8 cellular contexts compared by ENCODE assay signal in the genomic region with DNA sequence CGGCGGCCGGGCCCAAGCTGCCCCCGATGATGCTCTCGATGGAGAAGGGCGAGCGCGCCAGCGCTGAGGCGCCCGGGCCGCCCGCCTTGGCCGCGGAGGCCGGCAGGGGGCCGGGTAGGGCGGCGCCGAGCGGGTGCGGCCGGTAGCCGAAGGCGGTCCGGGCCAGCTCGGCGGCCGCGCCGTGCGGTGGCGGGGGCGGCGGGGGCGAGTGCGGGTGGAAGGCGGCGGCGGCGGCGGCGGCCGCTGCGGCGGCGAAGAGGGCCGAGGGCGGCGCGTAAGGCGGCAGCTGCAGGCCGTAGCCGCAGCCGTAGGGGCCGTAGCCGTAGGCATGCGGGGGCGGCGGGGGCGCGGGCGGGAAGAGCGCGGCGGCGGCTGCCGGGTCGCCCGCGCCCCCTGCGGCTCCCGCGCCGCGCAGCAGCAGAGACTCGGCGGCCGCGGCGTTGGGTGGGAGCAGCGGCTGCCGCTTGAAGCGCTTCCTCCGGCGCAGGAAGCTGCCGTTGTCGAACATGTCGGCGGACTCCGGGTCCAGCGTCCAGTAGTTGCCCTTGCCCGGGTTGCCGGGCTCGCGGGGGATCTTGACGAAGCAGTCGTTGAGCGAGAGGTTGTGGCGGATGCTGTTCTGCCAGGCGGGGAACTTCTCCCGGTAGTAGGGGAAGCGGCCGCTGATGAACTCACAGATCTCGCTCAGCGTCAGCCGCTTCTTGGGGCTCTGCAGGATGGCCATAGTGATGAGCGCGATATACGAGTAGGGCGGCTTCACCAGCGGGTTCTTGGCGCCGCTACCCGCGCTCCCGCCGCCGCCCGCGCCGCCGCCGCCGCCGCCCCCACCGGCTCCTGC. TPM values are rescaled to one million over a fixed set of nuclear protein-coding genes. Genes with fewer than 3 reads are reported as not detected.
DNase-seq lines count a peak whose midpoint lies in the region; ATAC-seq, FAIRE-seq and TF ChIP-seq lines count a peak whose summit lies in the region.

No MANE protein-coding gene starts in this region.

- peak overlapping the region; percentile 98 for H3K4me3 ChIP-seq in RWPE2 (ENCODE audit: severe bottlenecking)
- peak overlapping the region; percentile 42 for H3K4me3 ChIP-seq in K562
- H3K4me3 ChIP-seq in kidney (ENCODE audit: low read length in 2 of 2) = peak overlapping the region; percentile 26 to 50

- no peaks in the 10 kb centered on the region for H3K79me2 ChIP-seq in K562 (ENCODE audit: control insufficient read depth, insufficient read depth, low read length)

- no peak for TF ChIP-seq POLR2A in K562 (conservative IDR thresholded peaks at IDR 0.05)

- TF ChIP-seq CTCF in RWPE2 (IDR thresholded peaks at IDR 0.05; ENCODE audit: poor library complexity, severe bottlenecking) = peak; percentile 40
- no peak for TF ChIP-seq CTCF in K562 (IDR thresholded peaks at IDR 0.05 in 2 of 3, conservative IDR thresholded peaks at IDR 0.05 in 1 of 3; ENCODE audit: insufficient read depth in 2 of 3, low read depth in 1 of 3, low read length in 3 of 3)
- no peak for TF ChIP-seq CTCF in kidney (IDR thresholded peaks at IDR 0.05; ENCODE audit: borderline replicate concordance, extremely low read depth, insufficient read depth)

- no peak for TF ChIP-seq EP300 in K562 (IDR thresholded peaks at IDR 0.05; ENCODE audit: low read length)

- H3K9me1 ChIP-seq in K562 (ENCODE audit: control insufficient read depth, insufficient read depth, low read length) = no peaks in the 10 kb centered on the region

- FAIRE-seq in K562 (lab: Jason Lieb, UNC) (no peak), kidney (lab: Jason Lieb, UNC) (no peak)

- no TSS peak for BruUV-seq in K562 (replicated peaks; lab: Mats Ljungman, UMichigan)

- intact Hi-C loops in K562 (cut with micrococcal nuclease) = no loop called here
- intact Hi-C loops in kidney (cut with DNase I) = loop anchor here (10.0 kb wide), 1 partner anchor 233 kb away; no protein-coding TSS in a partner anchor

- H3K4me2 ChIP-seq in K562 (ENCODE audit: insufficient read depth, low read length) = peak overlapping the region; percentile 68

- H3K9me3 ChIP-seq in RWPE2 (ENCODE audit: severe bottlenecking) = no peaks in the 10 kb centered on the region
- H3K9me3 ChIP-seq in K562 (replicated peaks; ENCODE audit: control insufficient read depth, insufficient read depth, low read depth, low read length) = no peaks in the 10 kb centered on the region; the same call in 1 of the 2 replicates
- peaks cover 0 to under 1% of the 10 kb centered on the region in 2 donors for H3K9me3 ChIP-seq in kidney (ENCODE audit: control insufficient read depth in 1 of 2, low read length in 2 of 2)

- POLR2A ChIA-PET in K562 (lab: Yijun Ruan, JAX) = interaction anchor here (0.6 to 1.5 kb wide), 2 partner anchors 39 to 572 kb away, joined by 3 to 5 read pairs; no protein-coding TSS in a partner anchor

- in situ Hi-C loops in K562 (cut with MboI) = no loop called here

- H3K4me1 ChIP-seq in RWPE2 (ENCODE audit: insufficient read depth, poor library complexity, severe bottlenecking) = peaks cover 16% of the 10 kb centered on the region
- peaks cover 5 to 41% of the 10 kb centered on the region in 2 experiments; a peak in 3 of 5 replicates for H3K4me1 ChIP-seq in K562 (replicated peaks in 1 of 2; ENCODE audit: control insufficient read depth in 2 of 2, insufficient read depth in 2 of 2, low read length in 2 of 2)
- H3K4me1 ChIP-seq in kidney (ENCODE audit: control insufficient read depth in 1 of 2, insufficient read depth in 1 of 2, low read depth in 1 of 2, low read length in 2 of 2) = peaks cover 0 to 4% of the 10 kb centered on the region in 2 donors

- H3K27ac ChIP-seq in RWPE2 (ENCODE audit: poor library complexity, severe bottlenecking) = peak overlapping the region; percentile 70
- H3K27ac ChIP-seq in K562 (ENCODE audit: extremely low read depth, low read depth, low read length) = no peak overlapping the region
- H3K27ac ChIP-seq in kidney (ENCODE audit: low read depth in 2 of 2, low read length in 2 of 2) = peak overlapping the region; percentile 61 to 70

- CTCF ChIA-PET in K562 (lab: Yijun Ruan, JAX; ENCODE audit: low intra/inter-chr PET ratio) = no interaction called here

- WGBS in K562 (ENCODE audit: insufficient coverage, low coverage, missing lambda C conversion rate) = 0% methylated on average over 17 of the region's 127 CpGs

- peaks cover 8% of the 10 kb centered on the region; the same call in 1 of the 2 replicates for H4K20me1 ChIP-seq in K562 (replicated peaks; ENCODE audit: control insufficient read depth, insufficient read depth, low read length)

- peak; percentile 24 for ATAC-seq in HG02588 (IDR thresholded peaks at IDR 0.05; ENCODE audit: unreplicated experiment)
- ATAC-seq in RWPE2 (ENCODE audit: low read depth) = peak; percentile 30
- ATAC-seq in K562 = peak; percentile 64
- ATAC-seq in stimulated activated naive CD8-positive, alpha-beta T cell treated with anti-CD3 and anti-CD28 coated beads, Interleukin-15, Interleukin-2, amounts not matched to agents 100 U/mL and 50 U/mL, for 24 hours = peak; percentile 44
- no peak for ATAC-seq in GM18870 (IDR thresholded peaks at IDR 0.05; ENCODE audit: unreplicated experiment)
- no peak for ATAC-seq in HG02870 (IDR thresholded peaks at IDR 0.05; ENCODE audit: unreplicated experiment)

- no peak for TF ChIP-seq RAD21 in K562 (CRISPR knock-in tag; conservative IDR thresholded peaks at IDR 0.05 in 1 of 2, IDR thresholded peaks at IDR 0.05 in 1 of 2)

- DNase-seq in DMS53 (lab: John Stamatoyannopoulos, UW) (peak; percentile 87), RWPE2 (ENCODE audit: low spot score) (peak; percentile 79), K562 (ENCODE audit: extremely low read depth in 1 of 4, low spot score in 3 of 4) (peak; percentile 46 to 68 (median 58)), kidney (peak; percentile 86)
- peak; percentile 43 for DNase-seq in stimulated activated naive CD8-positive, alpha-beta T cell treated with anti-CD3 and anti-CD28 coated beads, Interleukin-15, Interleukin-2, amounts not matched to agents 100 U/mL and 50 U/mL, for 24 hours

- H2AFZ ChIP-seq in K562 (ENCODE audit: low read depth, low read length) = peak overlapping the region; percentile 82

- H3K27me3 ChIP-seq in RWPE2 (ENCODE audit: insufficient read depth, poor library complexity, severe bottlenecking) = peaks cover 19% of the 10 kb centered on the region
- H3K27me3 ChIP-seq in K562 (ENCODE audit: control insufficient read depth in 2 of 2, insufficient read depth in 2 of 2, low read length in 2 of 2) = peaks cover 53 to 64% of the 10 kb centered on the region in 2 experiments

- H3K9ac ChIP-seq in K562 (ENCODE audit: insufficient read depth in 1 of 2, low read depth in 2 of 2, low read length in 2 of 2) = peak overlapping the region in 1 of 2 experiments; percentile 72; a peak in 2 of 4 replicates
- no peak overlapping the region for H3K9ac ChIP-seq in kidney (ENCODE audit: low read length in 2 of 2)

- H3K36me3 ChIP-seq in RWPE2 (ENCODE audit: low read depth) (peaks cover 14% of the 10 kb centered on the region; the same call in 1 of the 2 replicates), K562 (ENCODE audit: control insufficient read depth, insufficient read depth, low read length) (no peaks in the 10 kb centered on the region), kidney (ENCODE audit: control insufficient read depth in 1 of 2, insufficient read depth in 2 of 2, low read length in 2 of 2) (no peaks in the 10 kb centered on the region)

TF ChIP-seq in K562, 482 proteins besides CTCF, POLR2A, EP300 and RAD21 (continues in another document):
- TF ChIP-seq HMG20A (CRISPR knock-in tag; conservative IDR thresholded peaks at IDR 0.05) (no peak), ZNF311 (CRISPR knock-in tag; IDR thresholded peaks at IDR 0.05) (no peak)

RNA-seq across cellular contexts. Expression of gene FOXD1, which starts 1.1 kb away (rescaled TPM):
- not detected in 2 replicates for total RNA-seq in K562 (2011; cell fraction: chromatin; rRNA removed; ENCODE audit: low replicate concordance)
- 0.17 and 0.26 TPM in 2 replicates for total RNA-seq in K562 (2011; cell fraction: nucleolus; rRNA removed)
- 0.23 and 0.81 TPM in 2 replicates for total RNA-seq in K562 (2011; cell fraction: nucleoplasm; rRNA removed)
- total RNA-seq in K562 (2014; rRNA removed) (0.33 TPM in 1 of 2 replicates, not detected in the other), K562 (2014; rRNA removed; fragmentation: Illumina TruSeq; extraction: Trizol) (0.07 TPM in 1 of 2 replicates, not detected in the other), K562 (2015; rRNA removed; fragmentation: Illumina TruSeq; extraction: Trizol) (not detected in 2 replicates), K562 (2021) (0.22 and 0.40 TPM in 2 replicates), kidney (5.9 TPM)
- polyA plus RNA-seq in K562 (2011; rRNA removed) (0.03 TPM in 2 replicates), K562 (2014; fragmentation: Illumina TruSeq; extraction: Trizol) (0.06 and 0.10 TPM in 2 replicates), K562 (2014; fragmentation: Nextera tagmentation; extraction: Ambion mirVana) (not detected), K562 (2014; rRNA removed) (0.20 TPM in 1 of 2 replicates, not detected in the other), kidney (ENCODE audit: insufficient read depth, low read depth, low replicate concordance) (2.5 TPM)
- 0.04 and 0.06 TPM in 2 replicates for polyA plus RNA-seq in K562 (2011; cell fraction: cytosol; rRNA removed)
- polyA plus RNA-seq in K562 (2011; cell fraction: nucleus; rRNA removed) = 0.06 and 0.18 TPM in 2 replicates
- polyA plus RNA-seq in K562 (2012) = 0.07 and 0.09 TPM in 2 replicates
- not detected in 2 replicates for polyA minus RNA-seq in K562 (2011; rRNA and poly(A)+ RNA removed)
- not detected in 2 replicates for polyA minus RNA-seq in K562 (2011; cell fraction: cytosol; rRNA and poly(A)+ RNA removed)
- 0.13 TPM in 1 of 2 replicates, not detected in the other for polyA minus RNA-seq in K562 (2011; cell fraction: nucleus; rRNA and poly(A)+ RNA removed)

RNA-seq across cellular contexts. Expression of gene BTF3, which starts 50.8 kb away (rescaled TPM):
- 52.4 and 105 TPM in 2 replicates for total RNA-seq in K562 (2011; cell fraction: chromatin; rRNA removed; ENCODE audit: low replicate concordance)
- total RNA-seq in K562 (2011; cell fraction: nucleolus; rRNA removed) = 77.4 and 82.7 TPM in 2 replicates
- 133 and 210 TPM in 2 replicates for total RNA-seq in K562 (2011; cell fraction: nucleoplasm; rRNA removed)
- total RNA-seq in K562 (2014; rRNA removed) = 500 and 534 TPM in 2 replicates
- 775 and 842 TPM in 2 replicates for total RNA-seq in K562 (2014; rRNA removed; fragmentation: Illumina TruSeq; extraction: Trizol)
- total RNA-seq in K562 (2015; rRNA removed; fragmentation: Illumina TruSeq; extraction: Trizol) = 754 and 814 TPM in 2 replicates
- total RNA-seq in K562 (2021) = 808 and 883 TPM in 2 replicates
- polyA plus RNA-seq in K562 (2011; rRNA removed) = 761 and 848 TPM in 2 replicates
- 199 and 413 TPM in 2 replicates for polyA plus RNA-seq in K562 (2011; cell fraction: cytosol; rRNA removed)
- polyA plus RNA-seq in K562 (2011; cell fraction: nucleus; rRNA removed) = 206 and 312 TPM in 2 replicates
- polyA plus RNA-seq in K562 (2012) = 1,014 and 1,078 TPM in 2 replicates
- polyA plus RNA-seq in K562 (2014; fragmentation: Illumina TruSeq; extraction: Trizol) = 1,456 and 1,637 TPM in 2 replicates
- polyA plus RNA-seq in K562 (2014; fragmentation: Nextera tagmentation; extraction: Ambion mirVana) = 1,000 to 10,000 TPM; 1,000 to 1,004 TPM
- polyA plus RNA-seq in K562 (2014; rRNA removed) = 860 and 925 TPM in 2 replicates
- 882 and 931 TPM in 2 replicates for polyA minus RNA-seq in K562 (2011; rRNA and poly(A)+ RNA removed)
- polyA minus RNA-seq in K562 (2011; cell fraction: cytosol; rRNA and poly(A)+ RNA removed) = 300 and 339 TPM in 2 replicates
- 52.6 and 126 TPM in 2 replicates for polyA minus RNA-seq in K562 (2011; cell fraction: nucleus; rRNA and poly(A)+ RNA removed)
- 446 TPM for total RNA-seq in kidney
- 526 TPM for polyA plus RNA-seq in kidney (ENCODE audit: insufficient read depth, low read depth, low replicate concordance)

Comparison
In these comparisons a context has a peak if more than half of its experiments do, and no peak if none do; other contexts are left out.
1. ATAC-seq: peak in HG02588 (single experiment), RWPE2 (single experiment), K562 (single experiment) and stimulated activated naive CD8-positive, alpha-beta T cell treated with anti-CD3 and anti-CD28 coated beads, Interleukin-15, Interleukin-2, amounts not matched to agents 100 U/mL and 50 U/mL, for 24 hours (single experiment); none in GM18870 (single experiment) and HG02870 (single experiment).
2. H3K4me3 ChIP-seq: peak in every context shown above with its lines; median percentile 98 in RWPE2; 42 in K562; 38 in kidney.
3. Peak in every context shown above with its lines, with median percentiles within 50 percentile points of each other: DNase-seq.